15 cellular contexts compared by ENCODE assay signal in genomic region chr20:57501461-57502330, GRCh38. TPM values are rescaled to one million over a fixed set of nuclear protein-coding genes. Genes with fewer than 3 reads are reported as not detected.
DNase-seq lines count a peak whose midpoint lies in the region; ATAC-seq, FAIRE-seq and TF ChIP-seq lines count a peak whose summit lies in the region.
"Had no signal": no experiment of that assay in that cellular context is flagged by ENCODE, and none has a peak within 500 bp of the region (broad histone marks: within the 10 kb centered on the region; RNA-seq: fewer than 3 reads in every experiment).

No MANE protein-coding gene starts in this region.

- no peak for FAIRE-seq in frontal cortex (lab: Jason Lieb, UNC)
- FAIRE-seq: A549, pancreas had no signal

- DNase-seq in NCI-H1417 (lab: John Stamatoyannopoulos, UW) (peak in 2 of 3 experiments; percentile 36 to 38), NCI-H1417 treated with DMSO at 0.1 percent for 48 hours (lab: John Stamatoyannopoulos, UW) (no peak), NB4 (ENCODE audit: low read depth) (peak; percentile 39), cerebellar cortex (ENCODE audit: low spot score) (peak; percentile 79), frontal cortex (ENCODE audit: low spot score in 2 of 2) (no peak)
- no peak for DNase-seq in CD8-positive, alpha-beta T cell
- DNase-seq: dermis blood vessel endothelial cell, NCI-H1436 treated with DMSO at 0.1 percent for 48 hours, pancreas, SHP77, tibial artery had no signal

- peaks cover 43% of the 10 kb centered on the region for H3K4me1 Mint-ChIP-seq in stimulated activated memory B cell treated with anti-CD40 and anti-IgM and Interleukin-4, amounts not matched to agents 10 μg/mL and 1 μg/mL and 100 μg/mL, for 72 hours
- H3K4me1 Mint-ChIP-seq in CD8-positive, alpha-beta T cell (ENCODE audit: low read depth): peaks cover 7% of the 10 kb centered on the region

- intact Hi-C loops in CD8-positive, alpha-beta T cell (cut with DNase I, micrococcal nuclease): no loop called here

- peak overlapping the region; percentile 19 for H3K27ac Mint-ChIP-seq in stimulated activated memory B cell treated with anti-CD40 and anti-IgM and Interleukin-4, amounts not matched to agents 10 μg/mL and 1 μg/mL and 100 μg/mL, for 72 hours
- H3K27ac Mint-ChIP-seq in CD8-positive, alpha-beta T cell: no peak overlapping the region
- H3K27ac Mint-ChIP-seq: activated naive CD8-positive, alpha-beta T cell had no signal

- peak; percentile 26 for TF ChIP-seq CTCF in NB4 (IDR thresholded peaks at IDR 0.05; ENCODE audit: low read depth, low read length)
- TF ChIP-seq CTCF in CD8-positive, alpha-beta T cell (IDR thresholded peaks at IDR 0.05): no peak

- H3K36me3 Mint-ChIP-seq in stimulated activated memory B cell treated with anti-CD40 and anti-IgM and Interleukin-4, amounts not matched to agents 10 μg/mL and 1 μg/mL and 100 μg/mL, for 72 hours: no peaks in the 10 kb centered on the region
- H3K36me3 Mint-ChIP-seq in CD8-positive, alpha-beta T cell: no peaks in the 10 kb centered on the region
- H3K36me3 Mint-ChIP-seq: activated naive CD8-positive, alpha-beta T cell had no signal

- POLR2A ChIA-PET in CD8-positive, alpha-beta T cell (lab: Charles Lee): no interaction called here

- no peak overlapping the region for H3K4me3 Mint-ChIP-seq in stimulated activated memory B cell treated with anti-CD40 and anti-IgM and Interleukin-4, amounts not matched to agents 10 μg/mL and 1 μg/mL and 100 μg/mL, for 72 hours
- H3K4me3 Mint-ChIP-seq in CD8-positive, alpha-beta T cell: no peak overlapping the region
- H3K4me3 Mint-ChIP-seq: activated naive CD8-positive, alpha-beta T cell had no signal

- no peaks in the 10 kb centered on the region for H3K36me3 ChIP-seq in CD8-positive, alpha-beta T cell (ENCODE audit: insufficient read depth, low read length)
- H3K36me3 ChIP-seq: pancreas, tibial artery had no signal

- H3K27me3 Mint-ChIP-seq in stimulated activated memory B cell treated with anti-CD40 and anti-IgM and Interleukin-4, amounts not matched to agents 10 μg/mL and 1 μg/mL and 100 μg/mL, for 72 hours: peaks cover 14% of the 10 kb centered on the region
- peaks cover 37% of the 10 kb centered on the region for H3K27me3 Mint-ChIP-seq in CD8-positive, alpha-beta T cell (ENCODE audit: low read depth)

- CTCF ChIA-PET in CD8-positive, alpha-beta T cell (lab: Charles Lee): interaction anchor here (0.8 to 1.2 kb wide), 3 partner anchors 9 to 120 kb away, joined by 3 to 5 read pairs (median 4); no protein-coding TSS in a partner anchor

- no peak for ATAC-seq in stimulated activated memory B cell treated with anti-CD40 and anti-IgM and Interleukin-4, amounts not matched to agents 10 μg/mL and 1 μg/mL and 100 μg/mL, for 72 hours
- ATAC-seq in CD8-positive, alpha-beta T cell: no peak
- ATAC-seq in GM18505 (IDR thresholded peaks at IDR 0.05; ENCODE audit: unreplicated experiment): no peak
- ATAC-seq: pancreas had no signal

- H3K27me3 ChIP-seq in CD8-positive, alpha-beta T cell (ENCODE audit: insufficient read depth, low read length): no peaks in the 10 kb centered on the region

- peaks cover 6% of the 10 kb centered on the region for H3K4me1 ChIP-seq in CD8-positive, alpha-beta T cell (ENCODE audit: insufficient read depth, low read length)
- H3K4me1 ChIP-seq: A549, pancreas, tibial artery had no signal

- TF ChIP-seq POLR2A in NB4 (IDR thresholded peaks at IDR 0.05; ENCODE audit: extremely low read depth, insufficient read length) (no peak), GM18505 (IDR thresholded peaks at IDR 0.05; ENCODE audit: borderline replicate concordance, extremely low read depth, insufficient read depth, insufficient read length) (no peak)

- H3K9me3 Mint-ChIP-seq in stimulated activated memory B cell treated with anti-CD40 and anti-IgM and Interleukin-4, amounts not matched to agents 10 μg/mL and 1 μg/mL and 100 μg/mL, for 72 hours: no peaks in the 10 kb centered on the region
- no peaks in the 10 kb centered on the region for H3K9me3 Mint-ChIP-seq in CD8-positive, alpha-beta T cell

- H3K4me3 ChIP-seq in NB4 (ENCODE audit: low read depth, low read length): no peak overlapping the region
- no peak overlapping the region for H3K4me3 ChIP-seq in CD8-positive, alpha-beta T cell (ENCODE audit: low read depth, low read length)
- H3K4me3 ChIP-seq: A549, pancreas, tibial artery had no signal

- no peaks in the 10 kb centered on the region for H3K9me3 ChIP-seq in CD8-positive, alpha-beta T cell (ENCODE audit: low read length)
- H3K9me3 ChIP-seq: A549, pancreas, tibial artery had no signal

- no peak overlapping the region for H3K27ac ChIP-seq in CD8-positive, alpha-beta T cell (ENCODE audit: low read depth, low read length)
- H3K27ac ChIP-seq: A549, pancreas, tibial artery had no signal

RNA-seq across cellular contexts. Expression of gene CTCFL, which starts 23.2 kb away (rescaled TPM):
- not detected for total RNA-seq in CD8-positive, alpha-beta T cell
- total RNA-seq in frontal cortex: not detected
- total RNA-seq: dermis blood vessel endothelial cell had no signal

RNA-seq across cellular contexts. Expression of gene PCK1, which starts 59.2 kb away (rescaled TPM):
- total RNA-seq in CD8-positive, alpha-beta T cell: not detected
- total RNA-seq in frontal cortex: under 0.01 TPM
- total RNA-seq: dermis blood vessel endothelial cell had no signal

Comparison
In these comparisons a context has a peak if more than half of its experiments do, and no peak if none do; other contexts are left out.
1. DNase-seq: peak in NCI-H1417 (2 of 3), NB4 (single experiment) and cerebellar cortex (single experiment); none in NCI-H1417 treated with DMSO at 0.1 percent for 48 hours (single experiment), CD8-positive, alpha-beta T cell (0 of 7) and frontal cortex (0 of 2).